In the genomic region with DNA sequence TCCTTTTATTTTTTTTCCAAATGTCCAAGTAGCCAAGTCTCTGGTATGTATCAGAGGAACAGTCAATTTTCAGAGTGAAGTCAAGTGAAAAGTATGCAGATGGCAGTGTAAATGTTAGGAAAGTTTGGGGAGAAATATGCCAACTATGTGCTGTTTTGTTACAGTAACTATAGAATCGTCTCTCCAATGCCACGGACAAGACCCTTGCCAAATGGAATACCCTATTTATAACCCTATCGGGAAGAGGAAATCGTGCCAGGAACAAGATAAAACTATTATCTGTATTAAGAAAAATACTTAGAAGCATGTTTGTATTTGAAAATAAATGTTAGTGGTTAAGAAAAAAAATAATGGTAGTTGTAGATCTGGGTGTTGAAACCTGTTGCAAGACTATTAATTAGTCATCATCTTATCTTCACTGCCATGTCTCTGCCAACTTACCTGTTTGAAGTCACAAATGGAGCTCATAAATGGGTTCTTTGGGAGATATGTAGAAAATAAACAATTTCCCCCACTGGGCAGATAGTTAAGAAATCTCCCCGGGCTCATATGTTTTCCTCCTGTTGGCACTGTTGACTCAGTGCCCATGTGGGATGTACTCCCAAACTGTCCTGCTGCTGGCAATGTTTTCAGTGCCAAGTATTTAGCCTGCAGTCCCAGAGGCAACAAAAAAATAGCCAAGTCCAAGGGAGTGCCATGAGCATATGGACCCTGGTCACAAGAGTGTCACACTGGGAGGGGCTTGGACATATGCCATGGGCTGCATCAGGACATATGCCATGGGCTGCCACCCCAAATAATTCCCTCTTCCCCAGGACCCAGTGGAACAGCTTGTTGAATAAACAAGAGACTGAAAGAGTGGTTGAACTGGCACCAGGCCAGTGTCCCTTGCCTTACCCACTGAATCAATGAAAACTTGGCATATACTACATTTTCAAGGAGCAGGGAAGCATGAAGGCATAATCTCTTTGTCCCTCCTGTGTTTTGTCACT, we compare ENCODE assay signal across 9 cellular contexts.
DNase-seq lines count a peak whose midpoint lies in the region; ATAC-seq and TF ChIP-seq lines count a peak whose summit lies in the region.
"Had no signal": no experiment of that assay in that cellular context is flagged by ENCODE, and none has a peak within 500 bp of the region (broad histone marks: within the 10 kb centered on the region; RNA-seq: fewer than 3 reads in every experiment).

No MANE protein-coding gene starts in this region.

- no peak overlapping the region for H2AFZ ChIP-seq in neuronal stem cell (ENCODE audit: low read length)

- no CpG with 5 or more reads among the region's 5 CpGs for WGBS in neuronal stem cell (ENCODE audit: extremely low coverage in 2 of 2, insufficient read length in 2 of 2, insufficient replicate concordance in 1 of 2), 2 donors

- no peak overlapping the region for H3K18ac ChIP-seq in neuronal stem cell (ENCODE audit: low read length)

- H3K9ac ChIP-seq in neuronal stem cell (ENCODE audit: low read depth, low read length, poor library complexity): no peak overlapping the region

- no peaks in the 10 kb centered on the region for H3K9me3 ChIP-seq in neuronal stem cell (replicated peaks in 1 of 2; ENCODE audit: control insufficient read depth in 2 of 2, insufficient read depth in 1 of 2, low read depth in 1 of 2, low read length in 2 of 2)

- no peak overlapping the region for H3K4ac ChIP-seq in neuronal stem cell (ENCODE audit: low read length)

- no peak overlapping the region for H2BK5ac ChIP-seq in neuronal stem cell (ENCODE audit: low read length)

- peak; percentile 84 for DNase-seq in COR-L47 (lab: John Stamatoyannopoulos, UW)
- peak; percentile 92 for DNase-seq in NCI-H2171 treated with DMSO at 0.1 percent for 48 hours (lab: John Stamatoyannopoulos, UW)
- DNase-seq in coronary artery (ENCODE audit: low spot score): peak; percentile 78
- no peak for DNase-seq in neuronal stem cell (ENCODE audit: low spot score)
- no peak for DNase-seq in activated CD8-positive, alpha-beta memory T cell treated with anti-CD3 and anti-CD28 coated beads for 24 hours
- no peak for DNase-seq in NK-92 (lab: John Stamatoyannopoulos, UW; ENCODE audit: unreplicated experiment)
- DNase-seq in DMS114 treated with DMSO at 0.1 percent for 48 hours (lab: John Stamatoyannopoulos, UW; ENCODE audit: unreplicated experiment): no peak
- DNase-seq: Karpas-422 had no signal

- no peak overlapping the region for H2BK120ac ChIP-seq in neuronal stem cell (ENCODE audit: low read depth, low read length)

- peak overlapping the region; percentile 73 for H2BK12ac ChIP-seq in neuronal stem cell (ENCODE audit: low read length)

- H3K4me2 ChIP-seq in neuronal stem cell (ENCODE audit: insufficient read depth, low read length, poor library complexity, severe bottlenecking): no peak overlapping the region

- no peak for TF ChIP-seq CTCF in coronary artery (IDR thresholded peaks at IDR 0.05)

- no peaks in the 10 kb centered on the region for H3K79me1 ChIP-seq in neuronal stem cell (ENCODE audit: low read depth, low read length)

- H4K91ac ChIP-seq in neuronal stem cell (ENCODE audit: low read depth, low read length, poor library complexity): no peak overlapping the region

- H3K14ac ChIP-seq in neuronal stem cell (ENCODE audit: low read length): no peak overlapping the region

- peak overlapping the region in 1 of 2 donors; percentile 75 for H3K27ac ChIP-seq in coronary artery
- H3K27ac ChIP-seq in neuronal stem cell (replicated peaks; ENCODE audit: low read length): no peak overlapping the region

- H4K8ac ChIP-seq in neuronal stem cell (ENCODE audit: low read depth, low read length): no peak overlapping the region

- H3K23ac ChIP-seq in neuronal stem cell (ENCODE audit: low read depth, low read length, poor library complexity): no peak overlapping the region

- no peaks in the 10 kb centered on the region for H3K36me3 ChIP-seq in neuronal stem cell (replicated peaks in 1 of 2; ENCODE audit: control insufficient read depth in 2 of 2, insufficient read depth in 2 of 2, low read length in 2 of 2)

- peaks cover 5 to 15% of the 10 kb centered on the region in 2 donors for H3K4me1 ChIP-seq in neuronal stem cell (ENCODE audit: control insufficient read depth in 2 of 2, insufficient read depth in 1 of 2, low read depth in 1 of 2, low read length in 2 of 2)

- H3K4me3 ChIP-seq in coronary artery (peak overlapping the region; percentile 5), neuronal stem cell (ENCODE audit: low read length in 2 of 2) (no peak overlapping the region)

- no peak for ATAC-seq in GM18867 (IDR thresholded peaks at IDR 0.05; ENCODE audit: unreplicated experiment)

- H2AK5ac ChIP-seq in neuronal stem cell (ENCODE audit: low read depth, low read length): no peak overlapping the region

- H3K27me3 ChIP-seq in neuronal stem cell (ENCODE audit: control insufficient read depth in 3 of 3, insufficient read depth in 3 of 3, low read depth in 1 of 3, low read length in 3 of 3): no peaks in the 10 kb centered on the region

- H2BK15ac ChIP-seq in neuronal stem cell (ENCODE audit: low read length): peak overlapping the region; percentile 91

Comparison
In these comparisons a context has a peak if more than half of its experiments do, and no peak if none do; other contexts are left out.
1. DNase-seq: peak in COR-L47 (single experiment), NCI-H2171 treated with DMSO at 0.1 percent for 48 hours (single experiment) and coronary artery (single experiment); none in neuronal stem cell (single experiment), activated CD8-positive, alpha-beta memory T cell treated with anti-CD3 and anti-CD28 coated beads for 24 hours (single experiment), NK-92 (single experiment) and DMS114 treated with DMSO at 0.1 percent for 48 hours (single experiment).